In genomic region chr4:171629182-171629581, GRCh38 we compare ENCODE assay signal across 12 cellular contexts.
DNase-seq lines count a peak whose midpoint lies in the region; ATAC-seq lines count a peak whose summit lies in the region.
"Had no signal": no experiment of that assay in that cellular context is flagged by ENCODE, and none has a peak within 500 bp of the region (broad histone marks: within the 10 kb centered on the region; RNA-seq: fewer than 3 reads in every experiment).

No MANE protein-coding gene starts in this region.

- DNase-seq in NOMO-1 treated with DMSO at 0.1 percent for 48 hours (lab: John Stamatoyannopoulos, UW; ENCODE audit: unreplicated experiment), result peak; percentile 78
- DNase-seq in NCI-H774 (lab: John Stamatoyannopoulos, UW), result no peak
- no peak for DNase-seq in DMS 273 (lab: John Stamatoyannopoulos, UW; ENCODE audit: unreplicated experiment)
- DNase-seq in stimulated activated CD4-positive, alpha-beta T cell treated with anti-CD3 and anti-CD28 coated beads, Interleukin-4, amount 100 ng/mL, for 4 hours, result no peak
- DNase-seq in mucosa of gallbladder (ENCODE audit: low spot score), result no peak
- DNase-seq: activated CD8-positive, alpha-beta T cell treated with anti-CD3 and anti-CD28 coated beads for 36 hours; kidney glomerular epithelial cell; NCI-H748 treated with DMSO at 0.1 percent for 48 hours; stimulated activated CD4-positive, alpha-beta T cell treated with anti-CD3 and anti-CD28 coated beads, Interleukin-12 subunit alpha, Interleukin-12 subunit beta, amount 100 ng/mL, for 4 hours had no signal

- ATAC-seq in GM18511 (IDR thresholded peaks at IDR 0.05; ENCODE audit: unreplicated experiment), result peak; percentile 99
- peak; percentile 95 for ATAC-seq in GM21390 (IDR thresholded peaks at IDR 0.05; ENCODE audit: unreplicated experiment)
- ATAC-seq in HG02981 (IDR thresholded peaks at IDR 0.05; ENCODE audit: unreplicated experiment), result peak; percentile 94
- ATAC-seq: activated CD8-positive, alpha-beta T cell treated with anti-CD3 and anti-CD28 coated beads for 36 hours had no signal
